8 cellular contexts compared by ENCODE assay signal in the genomic region with DNA sequence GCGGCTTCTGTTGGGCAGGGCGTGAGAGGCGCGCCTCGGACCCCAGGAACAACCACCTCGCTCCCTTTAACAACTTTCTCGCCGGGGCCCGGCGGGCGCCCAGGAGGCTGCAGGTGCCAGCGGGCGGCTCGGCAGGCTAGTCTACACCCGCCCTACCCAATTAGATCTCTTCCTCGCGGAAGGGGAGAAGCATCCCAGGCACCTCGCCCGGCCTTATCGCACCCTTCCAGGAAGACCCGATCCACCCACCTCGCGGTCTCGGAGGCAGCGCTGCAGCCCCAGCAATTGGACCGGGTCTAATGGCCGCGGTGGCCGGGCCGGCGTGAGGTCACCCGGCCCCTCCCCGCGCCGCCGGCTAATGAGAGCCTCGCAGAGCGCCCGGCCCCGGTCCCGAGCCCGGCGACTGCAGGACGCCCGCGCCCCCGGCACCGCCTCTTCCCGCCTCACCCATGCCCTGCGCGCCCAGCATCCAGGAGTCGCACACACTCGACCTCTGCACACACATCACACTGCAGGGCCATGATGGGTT. TPM values are rescaled to one million over a fixed set of nuclear protein-coding genes. Genes with fewer than 3 reads are reported as not detected.
DNase-seq lines count a peak whose midpoint lies in the region; ATAC-seq and TF ChIP-seq lines count a peak whose summit lies in the region.

A gene (minus strand): TSS at position 298 of the 529 bp plus-strand sequence. CDS start 419 bp downstream, outside the sequence.

- no peaks in the 10 kb centered on the region for H3K9me3 Mint-ChIP-seq in CD4-positive, alpha-beta memory T cell
- no peaks in the 10 kb centered on the region for H3K9me3 Mint-ChIP-seq in activated naive CD4-positive, alpha-beta T cell treated with anti-CD3 and anti-CD28 coated beads, Interleukin-2, amount 50 U/mL, for 24 hours

- TF ChIP-seq RAD21 in neural cell (conservative IDR thresholded peaks at IDR 0.05): no peak

- no peaks in the 10 kb centered on the region for H3K9me3 ChIP-seq in CD4-positive, alpha-beta memory T cell (ENCODE audit: control insufficient read depth in 1 of 2, low read length in 2 of 2)
- H3K9me3 ChIP-seq in OCI-LY7 (ENCODE audit: low read length) (no peaks in the 10 kb centered on the region), neural cell (ENCODE audit: low read length) (no peaks in the 10 kb centered on the region)

- H3K27me3 Mint-ChIP-seq in CD4-positive, alpha-beta memory T cell: no peaks in the 10 kb centered on the region
- H3K27me3 Mint-ChIP-seq in activated naive CD4-positive, alpha-beta T cell treated with anti-CD3 and anti-CD28 coated beads, Interleukin-2, amount 50 U/mL, for 24 hours: no peaks in the 10 kb centered on the region

- BruUV-seq in OCI-LY7 (replicated peaks; lab: Mats Ljungman, UMichigan): no TSS peak

- peak; percentile 16 to 40 (median 19) for DNase-seq in CD4-positive, alpha-beta memory T cell
- DNase-seq in OCI-LY7 (ENCODE audit: low spot score) (no peak), glomerular endothelial cell (ENCODE audit: extremely low read depth, low read depth, low spot score) (no peak), ureter (ENCODE audit: low spot score) (peak; percentile 71)

- no peaks in the 10 kb centered on the region for H3F3A ChIP-seq in neural cell (ENCODE audit: insufficient read depth, low read length, poor library complexity, severe bottlenecking)

- no peaks in the 10 kb centered on the region for H3K36me3 ChIP-seq in CD4-positive, alpha-beta memory T cell (ENCODE audit: insufficient read depth, low read length)
- H3K36me3 ChIP-seq in OCI-LY7 (ENCODE audit: insufficient read depth, low read length) (no peaks in the 10 kb centered on the region), neural cell (ENCODE audit: insufficient read depth, low read length) (no peaks in the 10 kb centered on the region)

- peak within 1 kb of the TSS; percentile 47 for H3K27ac ChIP-seq in CD4-positive, alpha-beta memory T cell (ENCODE audit: low read depth, low read length)
- no peak within 1 kb of the TSS for H3K27ac ChIP-seq in OCI-LY7 (ENCODE audit: low read depth, low read length, poor library complexity, severe bottlenecking)
- no peak within 1 kb of the TSS for H3K27ac ChIP-seq in neural cell (ENCODE audit: low read length)

- no peaks in the 10 kb centered on the region for H3K9me2 ChIP-seq in OCI-LY7 (ENCODE audit: insufficient read depth, low read length)
- H3K9me2 ChIP-seq in neural cell (ENCODE audit: insufficient read depth, low read length): no peaks in the 10 kb centered on the region

- H3K4me3 Mint-ChIP-seq in CD4-positive, alpha-beta memory T cell: peak within 1 kb of the TSS; percentile 87 to 93 (median 89)
- H3K4me3 Mint-ChIP-seq in activated naive CD4-positive, alpha-beta T cell treated with anti-CD3 and anti-CD28 coated beads, Interleukin-2, amount 50 U/mL, for 24 hours: peak within 1 kb of the TSS; percentile 78

- no peaks in the 10 kb centered on the region for H3K79me2 ChIP-seq in OCI-LY7 (ENCODE audit: insufficient read depth, low read depth, low read length)
- H3K79me2 ChIP-seq in neural cell (replicated peaks; ENCODE audit: insufficient read depth, low read length): no peaks in the 10 kb centered on the region

- POLR2A ChIA-PET in CD4-positive, alpha-beta memory T cell (lab: Charles Lee; ENCODE audit: partially characterized antibody): interaction anchor here (1.1 to 3.5 kb wide), 7 partner anchors 9 to 123 kb away, joined by 3 to 8 read pairs (median 4); a partner anchor contains a TSS
- POLR2A ChIA-PET in OCI-LY7 (lab: Charles Lee): no interaction called here

- TF ChIP-seq EP300 in neural cell (conservative IDR thresholded peaks at IDR 0.05; ENCODE audit: poor library complexity, severe bottlenecking): no peak

- ATAC-seq in GM21786 (IDR thresholded peaks at IDR 0.05; ENCODE audit: unreplicated experiment) (peak; percentile 64), GM19328 (IDR thresholded peaks at IDR 0.05; ENCODE audit: unreplicated experiment) (no peak)

- H2AFZ ChIP-seq in OCI-LY7 (ENCODE audit: low read length): no peak within 1 kb of the TSS
- H2AFZ ChIP-seq in neural cell (ENCODE audit: low read depth, low read length): no peak within 1 kb of the TSS

- no peaks in the 10 kb centered on the region for H3K4me1 ChIP-seq in CD4-positive, alpha-beta memory T cell (ENCODE audit: insufficient read depth, low read length)
- H3K4me1 ChIP-seq in OCI-LY7 (ENCODE audit: insufficient read depth, low read length, poor library complexity, severe bottlenecking): peaks cover 4% of the 10 kb centered on the region

- no peaks in the 10 kb centered on the region for H3K36me3 Mint-ChIP-seq in CD4-positive, alpha-beta memory T cell
- H3K36me3 Mint-ChIP-seq in activated naive CD4-positive, alpha-beta T cell treated with anti-CD3 and anti-CD28 coated beads, Interleukin-2, amount 50 U/mL, for 24 hours: no peaks in the 10 kb centered on the region

- peak within 1 kb of the TSS; percentile 47 to 67 for H3K4me3 ChIP-seq in CD4-positive, alpha-beta memory T cell (ENCODE audit: low read length in 2 of 2)
- H3K4me3 ChIP-seq in OCI-LY7 (ENCODE audit: low read depth, low read length, poor library complexity, severe bottlenecking): peak within 1 kb of the TSS; percentile 31
- H3K4me3 ChIP-seq in neural cell (ENCODE audit: low read length): peak within 1 kb of the TSS; percentile 66

- H3K27me3 ChIP-seq in CD4-positive, alpha-beta memory T cell (ENCODE audit: insufficient read depth, low read length): no peaks in the 10 kb centered on the region
- H3K27me3 ChIP-seq in neural cell (ENCODE audit: insufficient read depth, low read depth, low read length): peaks cover 28% of the 10 kb centered on the region

- intact Hi-C loops in CD4-positive, alpha-beta memory T cell (cut with micrococcal nuclease): loop anchor here (1.0 to 5.0 kb wide), 3 partner anchors 42 to 77 kb away; a partner anchor contains a TSS
- intact Hi-C loops in OCI-LY7 (cut with micrococcal nuclease; ENCODE audit: unreplicated experiment): no loop called here

- peaks cover 9 to 33% (median 22%) of the 10 kb centered on the region in 4 donors for H3K4me1 Mint-ChIP-seq in CD4-positive, alpha-beta memory T cell
- peaks cover 14% of the 10 kb centered on the region for H3K4me1 Mint-ChIP-seq in activated naive CD4-positive, alpha-beta T cell treated with anti-CD3 and anti-CD28 coated beads, Interleukin-2, amount 50 U/mL, for 24 hours

- no peaks in the 10 kb centered on the region for H4K20me1 ChIP-seq in OCI-LY7 (ENCODE audit: insufficient read depth, low read length)
- H4K20me1 ChIP-seq in neural cell (ENCODE audit: insufficient read depth): no peaks in the 10 kb centered on the region

- TF ChIP-seq CTCF in OCI-LY7 (conservative IDR thresholded peaks at IDR 0.05; ENCODE audit: low read length): no peak
- no peak for TF ChIP-seq CTCF in neural cell (IDR thresholded peaks at IDR 0.05; ENCODE audit: poor library complexity, severe bottlenecking)

- H3K4me2 ChIP-seq in OCI-LY7 (ENCODE audit: low read length): peak within 1 kb of the TSS; percentile 45
- H3K4me2 ChIP-seq in neural cell (ENCODE audit: low read length): peak within 1 kb of the TSS; percentile 17

- CTCF ChIA-PET in CD4-positive, alpha-beta memory T cell (lab: Charles Lee; ENCODE audit: partially characterized antibody): interaction anchor here (1.3 kb wide), 1 partner anchor 135 kb away, joined by 6 read pairs; no protein-coding TSS in a partner anchor
- CTCF ChIA-PET in OCI-LY7 (lab: Charles Lee; ENCODE audit: unreplicated experiment): no interaction called here

- peak within 1 kb of the TSS; percentile 16 for H3K9ac ChIP-seq in neural cell (ENCODE audit: low read length)

- H3K27ac Mint-ChIP-seq in CD4-positive, alpha-beta memory T cell: peak within 1 kb of the TSS; percentile 73 to 88 (median 80)
- no peak within 1 kb of the TSS for H3K27ac Mint-ChIP-seq in activated naive CD4-positive, alpha-beta T cell treated with anti-CD3 and anti-CD28 coated beads, Interleukin-2, amount 50 U/mL, for 24 hours

TF ChIP-seq in neural cell, 6 proteins besides CTCF, POLR2A, EP300 and RAD21:
- TF ChIP-seq SMC3 (conservative IDR thresholded peaks at IDR 0.05; ENCODE audit: poor library complexity) (no peak), POLR2AphosphoS5 (IDR thresholded peaks at IDR 0.05) (no peak), MXI1 (conservative IDR thresholded peaks at IDR 0.05; ENCODE audit: poor library complexity, severe bottlenecking) (no peak), TAF1 (IDR thresholded peaks at IDR 0.05; ENCODE audit: low read depth) (no peak), EZH2 (IDR thresholded peaks at IDR 0.05; ENCODE audit: borderline replicate concordance, insufficient read depth, low read length, poor library complexity, severe bottlenecking) (no peak)
- TF ChIP-seq, protein P1, sequence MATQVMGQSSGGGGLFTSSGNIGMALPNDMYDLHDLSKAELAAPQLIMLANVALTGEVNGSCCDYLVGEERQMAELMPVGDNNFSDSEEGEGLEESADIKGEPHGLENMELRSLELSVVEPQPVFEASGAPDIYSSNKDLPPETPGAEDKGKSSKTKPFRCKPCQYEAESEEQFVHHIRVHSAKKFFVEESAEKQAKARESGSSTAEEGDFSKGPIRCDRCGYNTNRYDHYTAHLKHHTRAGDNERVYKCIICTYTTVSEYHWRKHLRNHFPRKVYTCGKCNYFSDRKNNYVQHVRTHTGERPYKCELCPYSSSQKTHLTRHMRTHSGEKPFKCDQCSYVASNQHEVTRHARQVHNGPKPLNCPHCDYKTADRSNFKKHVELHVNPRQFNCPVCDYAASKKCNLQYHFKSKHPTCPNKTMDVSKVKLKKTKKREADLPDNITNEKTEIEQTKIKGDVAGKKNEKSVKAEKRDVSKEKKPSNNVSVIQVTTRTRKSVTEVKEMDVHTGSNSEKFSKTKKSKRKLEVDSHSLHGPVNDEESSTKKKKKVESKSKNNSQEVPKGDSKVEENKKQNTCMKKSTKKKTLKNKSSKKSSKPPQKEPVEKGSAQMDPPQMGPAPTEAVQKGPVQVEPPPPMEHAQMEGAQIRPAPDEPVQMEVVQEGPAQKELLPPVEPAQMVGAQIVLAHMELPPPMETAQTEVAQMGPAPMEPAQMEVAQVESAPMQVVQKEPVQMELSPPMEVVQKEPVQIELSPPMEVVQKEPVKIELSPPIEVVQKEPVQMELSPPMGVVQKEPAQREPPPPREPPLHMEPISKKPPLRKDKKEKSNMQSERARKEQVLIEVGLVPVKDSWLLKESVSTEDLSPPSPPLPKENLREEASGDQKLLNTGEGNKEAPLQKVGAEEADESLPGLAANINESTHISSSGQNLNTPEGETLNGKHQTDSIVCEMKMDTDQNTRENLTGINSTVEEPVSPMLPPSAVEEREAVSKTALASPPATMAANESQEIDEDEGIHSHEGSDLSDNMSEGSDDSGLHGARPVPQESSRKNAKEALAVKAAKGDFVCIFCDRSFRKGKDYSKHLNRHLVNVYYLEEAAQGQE (IDR thresholded peaks at IDR 0.05; ENCODE audit: borderline replicate concordance): no peak
TF ChIP-seq in neural cell: peak in this region for 0.

RNA-seq across cellular contexts. Expression of the gene that starts here (rescaled TPM):
- 1 to 10 TPM; 3.6 to 4.7 TPM for total RNA-seq in CD4-positive, alpha-beta memory T cell
- 1 to 10 TPM; 7.4 to 9.2 TPM for polyA plus RNA-seq in CD4-positive, alpha-beta memory T cell
- not detected in 2 replicates for total RNA-seq in OCI-LY7 (2014; rRNA removed; shearing (Covaris generic))
- 0.70 TPM in 1 of 2 replicates, not detected in the other for total RNA-seq in OCI-LY7 (2022)
- 21.7 and 44.8 TPM in 2 replicates for total RNA-seq in glomerular endothelial cell
- polyA plus RNA-seq in neural cell: not detected in 2 replicates
- polyA minus RNA-seq in neural cell: not detected in 2 replicates
- 26.6 TPM for total RNA-seq in ureter

Comparison
In these comparisons a context has a peak if more than half of its experiments do, and no peak if none do; other contexts are left out.
1. DNase-seq: peak in CD4-positive, alpha-beta memory T cell (5 of 5) and ureter (single experiment); none in OCI-LY7 (single experiment) and glomerular endothelial cell (single experiment).
2. Peak in every context shown above with its lines, with median percentiles within 50 percentile points of each other: H3K4me3 ChIP-seq.